ENCODE assay signal across 11 cellular contexts in the genomic region with DNA sequence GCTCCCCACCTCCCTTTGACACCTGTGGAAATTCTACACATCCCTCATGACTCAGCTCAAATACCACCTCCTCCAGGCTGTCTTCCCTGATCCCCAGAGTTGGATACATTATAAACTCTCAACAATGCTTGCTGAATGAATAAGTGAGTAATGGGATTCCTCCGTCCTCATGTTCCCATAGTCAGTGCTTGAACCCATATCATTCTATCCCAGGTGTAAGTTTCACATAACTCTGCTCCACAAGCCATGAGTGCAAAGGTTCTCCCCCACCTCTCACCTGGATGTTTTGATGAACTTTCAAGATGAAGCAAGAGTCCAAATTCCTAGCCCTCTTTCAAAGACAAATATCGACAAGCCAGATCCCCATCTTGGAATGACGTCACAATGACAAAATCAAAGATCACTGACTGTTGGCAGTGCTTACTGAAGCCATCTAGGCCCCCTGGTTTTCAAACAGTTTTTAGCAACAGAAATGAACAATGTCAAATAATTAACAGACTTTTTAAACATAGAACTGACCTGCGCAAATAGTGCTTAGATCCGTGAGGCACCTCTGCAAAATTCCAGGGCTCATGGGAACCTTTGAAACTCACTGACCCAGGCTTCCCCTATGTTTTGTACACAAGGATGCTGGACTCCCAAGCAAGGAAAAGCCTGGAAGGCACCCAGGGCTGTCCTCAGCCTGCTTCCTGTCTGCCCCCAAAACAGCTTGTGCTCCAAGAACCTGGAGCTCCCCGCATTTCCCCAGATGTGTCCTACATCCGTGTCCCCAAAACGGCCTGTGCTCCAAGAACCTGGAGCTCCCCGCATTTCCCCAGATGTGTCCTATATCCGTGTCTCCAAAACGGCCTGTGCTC.
"Had no signal": no experiment of that assay in that cellular context is flagged by ENCODE, and none has a peak within 500 bp of the region (broad histone marks: within the 10 kb centered on the region; RNA-seq: fewer than 3 reads in every experiment).

No MANE protein-coding gene starts in this region.

- DNase-seq: activated B cell treated with CpG ODN at 0.5 μM for 24 hours; activated CD4-positive, alpha-beta T cell treated with anti-CD3 and anti-CD28 coated beads, Interleukin-2, amount 10 ng/mL, durations not matched to agents 7 days and 5 days; activated naive CD4-positive, alpha-beta T cell; hippocampal formation; lower lobe of right lung; midbrain; sigmoid colon; stimulated activated CD4-positive, alpha-beta T cell treated with anti-CD3 and anti-CD28 coated beads, Interleukin-1b, Interleukin-23, amount 100 ng/mL, for 48 hours had no signal

- H3K27me3 Mint-ChIP-seq: activated B cell treated with CpG ODN at 0.5 μM for 24 hours; activated CD4-positive, alpha-beta T cell treated with anti-CD3 and anti-CD28 coated beads, Interleukin-2, amount 10 ng/mL, durations not matched to agents 7 days and 5 days had no signal

- ATAC-seq: lower lobe of right lung had no signal

- H3K27me3 ChIP-seq: cardiac muscle cell, esophagus muscularis mucosa, ovary, sigmoid colon had no signal

- H3K27ac Mint-ChIP-seq: activated B cell treated with CpG ODN at 0.5 μM for 24 hours; activated CD4-positive, alpha-beta T cell treated with anti-CD3 and anti-CD28 coated beads, Interleukin-2, amount 10 ng/mL, durations not matched to agents 7 days and 5 days had no signal

- H3K36me3 ChIP-seq: cardiac muscle cell, esophagus muscularis mucosa, lower lobe of right lung, ovary, sigmoid colon had no signal

- H3K9me3 Mint-ChIP-seq: activated B cell treated with CpG ODN at 0.5 μM for 24 hours; activated CD4-positive, alpha-beta T cell treated with anti-CD3 and anti-CD28 coated beads, Interleukin-2, amount 10 ng/mL, durations not matched to agents 7 days and 5 days had no signal

- H3K27ac ChIP-seq: cardiac muscle cell, lower lobe of right lung, ovary had no signal

- H3K4me3 Mint-ChIP-seq: activated B cell treated with CpG ODN at 0.5 μM for 24 hours had no signal

- H3K4me3 ChIP-seq: cardiac muscle cell, lower lobe of right lung, ovary had no signal

- H3K9me3 ChIP-seq: esophagus muscularis mucosa, lower lobe of right lung, ovary, sigmoid colon had no signal
